ENCODE assay signal across 1 cellular context in the genomic region with DNA sequence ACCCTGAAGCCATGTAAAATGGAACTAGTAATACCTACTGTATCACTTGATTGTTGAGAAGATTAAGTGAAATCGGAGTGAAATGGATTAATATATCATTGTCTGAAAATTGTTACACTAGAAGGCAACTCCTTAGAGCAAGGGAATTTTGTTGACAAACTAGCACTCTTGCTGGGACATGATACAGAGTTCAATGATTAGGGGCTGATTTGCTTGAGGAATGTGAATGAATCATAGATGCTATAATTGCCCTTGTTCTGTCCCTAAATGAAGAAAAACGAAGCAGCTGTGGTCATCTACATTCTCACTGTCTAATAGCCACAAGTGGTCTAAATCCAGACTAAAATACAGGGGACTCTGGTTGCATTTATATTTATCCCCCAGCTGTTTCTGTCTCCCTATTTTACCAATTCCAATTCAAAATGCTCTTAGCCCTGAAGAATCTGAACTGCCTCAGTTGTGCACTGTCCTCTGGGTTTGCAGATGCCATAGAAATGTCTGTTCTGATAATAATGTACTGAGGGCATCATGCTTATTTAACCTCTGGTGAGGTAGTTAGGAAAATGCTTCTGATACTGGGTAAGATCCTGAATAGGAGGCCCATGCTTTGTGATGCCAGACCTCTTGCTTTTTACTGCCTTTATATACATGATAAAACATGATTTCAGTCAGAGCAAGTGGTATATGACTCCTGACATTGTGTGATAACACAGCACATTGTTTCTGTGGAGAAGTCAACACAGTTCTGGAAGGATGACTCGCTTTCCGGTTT.
TF ChIP-seq lines count a peak whose summit lies in the region.

No MANE protein-coding gene starts in this region.

TF ChIP-seq in IMR-90, 13 proteins besides CTCF, POLR2A, EP300 and RAD21:
- TF ChIP-seq, protein P1, sequence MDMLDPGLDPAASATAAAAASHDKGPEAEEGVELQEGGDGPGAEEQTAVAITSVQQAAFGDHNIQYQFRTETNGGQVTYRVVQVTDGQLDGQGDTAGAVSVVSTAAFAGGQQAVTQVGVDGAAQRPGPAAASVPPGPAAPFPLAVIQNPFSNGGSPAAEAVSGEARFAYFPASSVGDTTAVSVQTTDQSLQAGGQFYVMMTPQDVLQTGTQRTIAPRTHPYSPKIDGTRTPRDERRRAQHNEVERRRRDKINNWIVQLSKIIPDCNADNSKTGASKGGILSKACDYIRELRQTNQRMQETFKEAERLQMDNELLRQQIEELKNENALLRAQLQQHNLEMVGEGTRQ (IDR thresholded peaks at IDR 0.05; ENCODE audit: low read depth, low read length), result no peak
- TF ChIP-seq NFE2L2 (IDR thresholded peaks at IDR 0.05; ENCODE audit: low read depth, low read length), result no peak
- TF ChIP-seq, protein P2, sequence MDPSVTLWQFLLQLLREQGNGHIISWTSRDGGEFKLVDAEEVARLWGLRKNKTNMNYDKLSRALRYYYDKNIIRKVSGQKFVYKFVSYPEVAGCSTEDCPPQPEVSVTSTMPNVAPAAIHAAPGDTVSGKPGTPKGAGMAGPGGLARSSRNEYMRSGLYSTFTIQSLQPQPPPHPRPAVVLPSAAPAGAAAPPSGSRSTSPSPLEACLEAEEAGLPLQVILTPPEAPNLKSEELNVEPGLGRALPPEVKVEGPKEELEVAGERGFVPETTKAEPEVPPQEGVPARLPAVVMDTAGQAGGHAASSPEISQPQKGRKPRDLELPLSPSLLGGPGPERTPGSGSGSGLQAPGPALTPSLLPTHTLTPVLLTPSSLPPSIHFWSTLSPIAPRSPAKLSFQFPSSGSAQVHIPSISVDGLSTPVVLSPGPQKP (IDR thresholded peaks at IDR 0.05; ENCODE audit: borderline replicate concordance, low read depth, low read length), result no peak
- TF ChIP-seq MXI1 (IDR thresholded peaks at IDR 0.05; ENCODE audit: borderline replicate concordance, low read depth, low read length), result no peak
- no peak for TF ChIP-seq FOS (IDR thresholded peaks at IDR 0.05; ENCODE audit: low read depth, low read length)
- no peak for TF ChIP-seq RCOR1 (IDR thresholded peaks at IDR 0.05; ENCODE audit: insufficient replicate concordance, low read length)
- no peak for TF ChIP-seq RFX5 (IDR thresholded peaks at IDR 0.05; ENCODE audit: low read depth, low read length)
- no peak for TF ChIP-seq CEBPB (IDR thresholded peaks at IDR 0.05; ENCODE audit: low read depth, low read length)
- TF ChIP-seq SMC3 (IDR thresholded peaks at IDR 0.05; ENCODE audit: low read depth, low read length), result no peak
- TF ChIP-seq MAZ (IDR thresholded peaks at IDR 0.05; ENCODE audit: borderline replicate concordance, low read depth, low read length), result no peak
- TF ChIP-seq BHLHE40 (IDR thresholded peaks at IDR 0.05; ENCODE audit: low read depth, low read length), result no peak
- no peak for TF ChIP-seq MAFK (IDR thresholded peaks at IDR 0.05; ENCODE audit: low read depth, low read length)
- no peak for TF ChIP-seq CHD1 (IDR thresholded peaks at IDR 0.05; ENCODE audit: low read depth, low read length)
